2 cellular contexts compared by ENCODE assay signal in the genomic region with DNA sequence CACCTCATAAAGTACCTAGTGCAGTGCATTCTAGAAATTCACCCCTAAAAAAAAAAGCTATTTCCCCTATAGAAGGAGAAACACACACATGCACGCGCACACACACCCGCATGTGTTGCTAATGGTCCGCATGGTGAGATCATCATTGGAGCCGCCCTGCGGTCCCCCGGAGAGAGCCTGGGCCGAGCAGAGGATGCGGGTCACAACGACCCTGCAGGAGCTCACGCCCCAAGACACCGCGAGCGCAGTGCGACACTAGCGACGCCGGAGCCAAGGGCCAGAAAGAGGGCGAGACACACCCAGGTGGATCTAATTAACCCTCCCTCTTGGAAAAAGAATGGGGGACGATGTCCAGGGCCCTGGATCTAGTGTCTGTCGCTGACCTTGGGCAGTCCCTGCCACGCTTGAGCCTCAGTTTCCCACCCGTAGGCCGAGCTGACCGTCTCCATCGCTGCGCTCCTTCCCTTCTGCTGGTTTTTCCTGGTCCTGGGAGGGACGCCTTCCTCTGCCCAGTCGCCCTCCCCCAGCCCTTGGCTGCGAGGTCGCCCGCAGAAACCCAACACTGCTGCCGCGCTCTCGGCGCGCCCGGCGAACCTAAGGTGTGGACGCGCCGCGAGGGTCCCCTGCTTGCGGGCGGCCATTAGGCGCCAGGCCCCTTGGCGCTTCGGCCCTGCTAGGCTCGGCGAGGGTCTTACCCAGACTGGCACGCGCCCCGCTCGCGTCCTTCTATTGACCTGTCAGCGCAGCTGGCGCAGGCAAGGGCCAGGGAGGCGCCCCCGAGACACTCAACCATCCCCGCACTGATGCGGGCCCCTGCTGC.
A peak's percentile ranks its signal among the peaks of the same experiment; 100 is the strongest.
TF ChIP-seq lines count a peak whose summit lies in the region.

No MANE protein-coding gene starts in this region.

TF ChIP-seq in IMR-90, 13 proteins besides CTCF, POLR2A, EP300 and RAD21:
- peak; percentile 15; the same call in 1 of the 2 replicates for TF ChIP-seq MXI1 (IDR thresholded peaks at IDR 0.05; ENCODE audit: borderline replicate concordance, low read depth, low read length)
- TF ChIP-seq SMC3 (IDR thresholded peaks at IDR 0.05; ENCODE audit: low read depth, low read length): no peak

TF ChIP-seq in GM12891, 5 proteins besides CTCF, POLR2A, EP300 and RAD21:
- TF ChIP-seq TAF1 (IDR thresholded peaks at IDR 0.05; ENCODE audit: low read depth, low read length): no peak
- TF ChIP-seq SPI1 (IDR thresholded peaks at IDR 0.05; ENCODE audit: low read depth, low read length): no peak
- no peak for TF ChIP-seq POLR2AphosphoS5 (IDR thresholded peaks at IDR 0.05; ENCODE audit: low read depth, low read length)
- no peak for TF ChIP-seq POU2F2 (IDR thresholded peaks at IDR 0.05; ENCODE audit: low read depth, low read length)
- no peak for TF ChIP-seq PAX5 (IDR thresholded peaks at IDR 0.05; ENCODE audit: insufficient read depth, low read length, severe bottlenecking)
